In the genomic region with DNA sequence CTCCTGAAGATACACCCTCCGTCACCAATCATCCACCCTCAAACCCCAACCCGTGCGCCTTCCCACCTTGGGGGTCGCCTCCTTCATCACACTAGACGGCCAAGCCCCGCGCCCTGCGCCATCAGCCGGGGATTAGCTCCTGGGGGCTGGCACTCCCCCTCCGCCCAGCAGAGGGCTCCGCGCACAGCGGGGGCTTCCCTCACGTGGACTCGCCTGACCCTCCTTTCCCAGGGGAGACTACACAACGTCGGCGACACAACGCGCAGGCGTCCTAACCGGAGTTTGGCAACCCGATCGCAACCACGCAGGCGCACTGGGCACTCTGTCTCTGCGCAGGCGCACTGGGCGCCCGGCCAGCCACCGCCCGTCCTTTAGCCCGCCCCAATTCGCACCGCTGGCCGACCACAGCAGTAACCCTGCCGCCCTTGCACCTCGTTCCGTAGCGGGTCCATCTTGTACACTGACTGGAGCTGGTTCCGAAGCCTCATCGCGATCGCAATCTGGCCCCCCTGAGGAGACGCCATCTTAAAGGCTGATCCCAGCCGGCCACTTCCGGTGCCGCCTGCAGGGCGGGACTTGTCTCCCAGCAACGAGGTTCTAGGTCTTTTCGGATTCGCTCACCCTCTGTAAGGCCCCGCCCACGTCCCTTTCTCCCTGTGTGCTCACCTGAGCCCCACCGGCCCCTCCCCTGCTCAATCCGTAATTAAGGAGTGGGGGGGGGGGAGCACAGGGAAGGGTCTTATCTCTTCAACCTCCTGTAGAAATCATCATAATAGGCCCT, we compare ENCODE assay signal across 1 cellular context.
TF ChIP-seq lines count a peak whose summit lies in the region.

A gene (minus strand): TSS at position 551 of the 781 bp plus-strand sequence. CDS start 27 bp downstream, at position 524.

TF ChIP-seq in K562, 482 proteins besides CTCF, POLR2A, EP300 and RAD21 (continued from another document and continues in another):
- TF ChIP-seq, protein P1, sequence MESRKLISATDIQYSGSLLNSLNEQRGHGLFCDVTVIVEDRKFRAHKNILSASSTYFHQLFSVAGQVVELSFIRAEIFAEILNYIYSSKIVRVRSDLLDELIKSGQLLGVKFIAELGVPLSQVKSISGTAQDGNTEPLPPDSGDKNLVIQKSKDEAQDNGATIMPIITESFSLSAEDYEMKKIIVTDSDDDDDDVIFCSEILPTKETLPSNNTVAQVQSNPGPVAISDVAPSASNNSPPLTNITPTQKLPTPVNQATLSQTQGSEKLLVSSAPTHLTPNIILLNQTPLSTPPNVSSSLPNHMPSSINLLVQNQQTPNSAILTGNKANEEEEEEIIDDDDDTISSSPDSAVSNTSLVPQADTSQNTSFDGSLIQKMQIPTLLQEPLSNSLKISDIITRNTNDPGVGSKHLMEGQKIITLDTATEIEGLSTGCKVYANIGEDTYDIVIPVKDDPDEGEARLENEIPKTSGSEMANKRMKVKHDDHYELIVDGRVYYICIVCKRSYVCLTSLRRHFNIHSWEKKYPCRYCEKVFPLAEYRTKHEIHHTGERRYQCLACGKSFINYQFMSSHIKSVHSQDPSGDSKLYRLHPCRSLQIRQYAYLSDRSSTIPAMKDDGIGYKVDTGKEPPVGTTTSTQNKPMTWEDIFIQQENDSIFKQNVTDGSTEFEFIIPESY (CRISPR knock-in tag; IDR thresholded peaks at IDR 0.05) = no peak
- TF ChIP-seq BRF1 (IDR thresholded peaks at IDR 0.05; ENCODE audit: borderline replicate concordance, extremely low read depth, insufficient read length) (no peak), ZBTB1 (CRISPR knock-in tag; IDR thresholded peaks at IDR 0.05; ENCODE audit: borderline replicate concordance, low read depth) (peak; percentile 17; the same call in 1 of the 2 replicates), KDM5B (IDR thresholded peaks at IDR 0.05; ENCODE audit: insufficient replicate concordance, low read depth, low read length) (peak; percentile 59), ZNF253 (CRISPR knock-in tag; conservative IDR thresholded peaks at IDR 0.05) (no peak), SIX5 (IDR thresholded peaks at IDR 0.05; ENCODE audit: borderline replicate concordance in 1 of 2, insufficient read depth in 1 of 2, low read depth in 1 of 2, low read length in 2 of 2) (no peak), RAD51 (IDR thresholded peaks at IDR 0.05; ENCODE audit: borderline replicate concordance, low read depth) (no peak; the same call in 1 of the 2 replicates), GATA2 (CRISPR knock-in tag; IDR thresholded peaks at IDR 0.05) (peak; percentile 96), HDAC1 (IDR thresholded peaks at IDR 0.05) (peak in 1 of 2 experiments; percentile 89; a peak in 2 of 4 replicates), RHOXF2B (CRISPR knock-in tag; conservative IDR thresholded peaks at IDR 0.05) (no peak), DIDO1 (tag; IDR thresholded peaks at IDR 0.05; ENCODE audit: low read depth) (no peak), NCOA1 (IDR thresholded peaks at IDR 0.05; ENCODE audit: low read depth) (no peak), XRCC4 (IDR thresholded peaks at IDR 0.05; ENCODE audit: extremely low read depth, insufficient read depth, insufficient read length) (no peak), TAF9B (IDR thresholded peaks at IDR 0.05; ENCODE audit: partially characterized antibody) (peak; percentile 79), RBM15 (IDR thresholded peaks at IDR 0.05; ENCODE audit: insufficient read depth, low read length) (no peak), SUPT5H (IDR thresholded peaks at IDR 0.05) (peak; percentile 77), TOE1 (IDR thresholded peaks at IDR 0.05; ENCODE audit: borderline replicate concordance) (peak; percentile 57; the same call in 1 of the 2 replicates), TOE1 (CRISPR knock-in tag; IDR thresholded peaks at IDR 0.05; ENCODE audit: borderline replicate concordance, low read depth) (no peak; the same call in 1 of the 2 replicates), LCOR (CRISPR knock-in tag; IDR thresholded peaks at IDR 0.05) (peak; percentile 80), RB1 (IDR thresholded peaks at IDR 0.05; ENCODE audit: low read depth) (peak; percentile 19; the same call in 1 of the 2 replicates), ZNF764 (CRISPR knock-in tag; IDR thresholded peaks at IDR 0.05; ENCODE audit: low read depth) (0 out of 2 replicates have a peak, but pooled peaks have one; percentile 14), SMARCE1 (IDR thresholded peaks at IDR 0.05) (no peak), PCBP1 (IDR thresholded peaks at IDR 0.05; ENCODE audit: low read depth, low read length, poor library complexity, severe bottlenecking) (peak; percentile 92), NCOA6 (IDR thresholded peaks at IDR 0.05) (no peak), PHF21A (IDR thresholded peaks at IDR 0.05; ENCODE audit: borderline replicate concordance, low read depth) (peak; percentile 13; the same call in 1 of the 2 replicates), ZNF695 (CRISPR knock-in tag; IDR thresholded peaks at IDR 0.05) (peak; percentile 30; the same call in 1 of the 2 replicates), MBD2 (IDR thresholded peaks at IDR 0.05; ENCODE audit: borderline replicate concordance, low read depth) (peak; percentile 48; the same call in 1 of the 2 replicates), OTX1 (CRISPR knock-in tag; IDR thresholded peaks at IDR 0.05) (peak; percentile 65; the same call in 1 of the 2 replicates)
- TF ChIP-seq, protein P2, sequence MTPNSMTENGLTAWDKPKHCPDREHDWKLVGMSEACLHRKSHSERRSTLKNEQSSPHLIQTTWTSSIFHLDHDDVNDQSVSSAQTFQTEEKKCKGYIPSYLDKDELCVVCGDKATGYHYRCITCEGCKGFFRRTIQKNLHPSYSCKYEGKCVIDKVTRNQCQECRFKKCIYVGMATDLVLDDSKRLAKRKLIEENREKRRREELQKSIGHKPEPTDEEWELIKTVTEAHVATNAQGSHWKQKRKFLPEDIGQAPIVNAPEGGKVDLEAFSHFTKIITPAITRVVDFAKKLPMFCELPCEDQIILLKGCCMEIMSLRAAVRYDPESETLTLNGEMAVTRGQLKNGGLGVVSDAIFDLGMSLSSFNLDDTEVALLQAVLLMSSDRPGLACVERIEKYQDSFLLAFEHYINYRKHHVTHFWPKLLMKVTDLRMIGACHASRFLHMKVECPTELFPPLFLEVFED (CRISPR knock-in tag; conservative IDR thresholded peaks at IDR 0.05) = peak; percentile 72; the same call in 1 of the 2 replicates
- TF ChIP-seq, protein P3, sequence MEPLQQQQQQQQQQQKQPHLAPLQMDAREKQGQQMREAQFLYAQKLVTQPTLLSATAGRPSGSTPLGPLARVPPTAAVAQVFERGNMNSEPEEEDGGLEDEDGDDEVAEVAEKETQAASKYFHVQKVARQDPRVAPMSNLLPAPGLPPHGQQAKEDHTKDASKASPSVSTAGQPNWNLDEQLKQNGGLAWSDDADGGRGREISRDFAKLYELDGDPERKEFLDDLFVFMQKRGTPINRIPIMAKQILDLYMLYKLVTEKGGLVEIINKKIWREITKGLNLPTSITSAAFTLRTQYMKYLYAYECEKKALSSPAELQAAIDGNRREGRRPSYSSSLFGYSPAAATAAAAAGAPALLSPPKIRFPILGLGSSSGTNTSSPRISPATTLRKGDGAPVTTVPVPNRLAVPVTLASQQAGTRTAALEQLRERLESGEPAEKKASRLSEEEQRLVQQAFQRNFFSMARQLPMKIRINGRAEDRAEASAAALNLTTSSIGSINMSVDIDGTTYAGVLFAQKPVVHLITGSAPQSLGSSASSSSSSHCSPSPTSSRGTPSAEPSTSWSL (CRISPR knock-in tag; IDR thresholded peaks at IDR 0.05; ENCODE audit: borderline replicate concordance) = peak; percentile 88; the same call in 1 of the 2 replicates
- TF ChIP-seq, protein P4, sequence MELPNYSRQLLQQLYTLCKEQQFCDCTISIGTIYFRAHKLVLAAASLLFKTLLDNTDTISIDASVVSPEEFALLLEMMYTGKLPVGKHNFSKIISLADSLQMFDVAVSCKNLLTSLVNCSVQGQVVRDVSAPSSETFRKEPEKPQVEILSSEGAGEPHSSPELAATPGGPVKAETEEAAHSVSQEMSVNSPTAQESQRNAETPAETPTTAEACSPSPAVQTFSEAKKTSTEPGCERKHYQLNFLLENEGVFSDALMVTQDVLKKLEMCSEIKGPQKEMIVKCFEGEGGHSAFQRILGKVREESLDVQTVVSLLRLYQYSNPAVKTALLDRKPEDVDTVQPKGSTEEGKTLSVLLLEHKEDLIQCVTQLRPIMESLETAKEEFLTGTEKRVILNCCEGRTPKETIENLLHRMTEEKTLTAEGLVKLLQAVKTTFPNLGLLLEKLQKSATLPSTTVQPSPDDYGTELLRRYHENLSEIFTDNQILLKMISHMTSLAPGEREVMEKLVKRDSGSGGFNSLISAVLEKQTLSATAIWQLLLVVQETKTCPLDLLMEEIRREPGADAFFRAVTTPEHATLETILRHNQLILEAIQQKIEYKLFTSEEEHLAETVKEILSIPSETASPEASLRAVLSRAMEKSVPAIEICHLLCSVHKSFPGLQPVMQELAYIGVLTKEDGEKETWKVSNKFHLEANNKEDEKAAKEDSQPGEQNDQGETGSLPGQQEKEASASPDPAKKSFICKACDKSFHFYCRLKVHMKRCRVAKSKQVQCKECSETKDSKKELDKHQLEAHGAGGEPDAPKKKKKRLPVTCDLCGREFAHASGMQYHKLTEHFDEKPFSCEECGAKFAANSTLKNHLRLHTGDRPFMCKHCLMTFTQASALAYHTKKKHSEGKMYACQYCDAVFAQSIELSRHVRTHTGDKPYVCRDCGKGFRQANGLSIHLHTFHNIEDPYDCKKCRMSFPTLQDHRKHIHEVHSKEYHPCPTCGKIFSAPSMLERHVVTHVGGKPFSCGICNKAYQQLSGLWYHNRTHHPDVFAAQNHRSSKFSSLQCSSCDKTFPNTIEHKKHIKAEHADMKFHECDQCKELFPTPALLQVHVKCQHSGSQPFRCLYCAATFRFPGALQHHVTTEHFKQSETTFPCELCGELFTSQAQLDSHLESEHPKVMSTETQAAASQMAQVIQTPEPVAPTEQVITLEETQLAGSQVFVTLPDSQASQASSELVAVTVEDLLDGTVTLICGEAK (IDR thresholded peaks at IDR 0.05) = peak; percentile 90
- TF ChIP-seq, protein P4 (CRISPR knock-in tag; IDR thresholded peaks at IDR 0.05) = no peak
- TF ChIP-seq, protein P5, sequence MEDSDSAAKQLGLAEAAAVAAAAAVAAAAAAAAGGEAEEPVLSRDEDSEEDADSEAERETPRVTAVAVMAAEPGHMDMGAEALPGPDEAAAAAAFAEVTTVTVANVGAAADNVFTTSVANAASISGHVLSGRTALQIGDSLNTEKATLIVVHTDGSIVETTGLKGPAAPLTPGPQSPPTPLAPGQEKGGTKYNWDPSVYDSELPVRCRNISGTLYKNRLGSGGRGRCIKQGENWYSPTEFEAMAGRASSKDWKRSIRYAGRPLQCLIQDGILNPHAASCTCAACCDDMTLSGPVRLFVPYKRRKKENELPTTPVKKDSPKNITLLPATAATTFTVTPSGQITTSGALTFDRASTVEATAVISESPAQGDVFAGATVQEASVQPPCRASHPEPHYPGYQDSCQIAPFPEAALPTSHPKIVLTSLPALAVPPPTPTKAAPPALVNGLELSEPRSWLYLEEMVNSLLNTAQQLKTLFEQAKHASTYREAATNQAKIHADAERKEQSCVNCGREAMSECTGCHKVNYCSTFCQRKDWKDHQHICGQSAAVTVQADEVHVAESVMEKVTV (CRISPR knock-in tag; IDR thresholded peaks at IDR 0.05) = no peak
- TF ChIP-seq, protein P6, sequence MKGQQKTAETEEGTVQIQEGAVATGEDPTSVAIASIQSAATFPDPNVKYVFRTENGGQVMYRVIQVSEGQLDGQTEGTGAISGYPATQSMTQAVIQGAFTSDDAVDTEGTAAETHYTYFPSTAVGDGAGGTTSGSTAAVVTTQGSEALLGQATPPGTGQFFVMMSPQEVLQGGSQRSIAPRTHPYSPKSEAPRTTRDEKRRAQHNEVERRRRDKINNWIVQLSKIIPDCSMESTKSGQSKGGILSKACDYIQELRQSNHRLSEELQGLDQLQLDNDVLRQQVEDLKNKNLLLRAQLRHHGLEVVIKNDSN (CRISPR knock-in tag; IDR thresholded peaks at IDR 0.05) = peak; percentile 90
- TF ChIP-seq, protein P7, sequence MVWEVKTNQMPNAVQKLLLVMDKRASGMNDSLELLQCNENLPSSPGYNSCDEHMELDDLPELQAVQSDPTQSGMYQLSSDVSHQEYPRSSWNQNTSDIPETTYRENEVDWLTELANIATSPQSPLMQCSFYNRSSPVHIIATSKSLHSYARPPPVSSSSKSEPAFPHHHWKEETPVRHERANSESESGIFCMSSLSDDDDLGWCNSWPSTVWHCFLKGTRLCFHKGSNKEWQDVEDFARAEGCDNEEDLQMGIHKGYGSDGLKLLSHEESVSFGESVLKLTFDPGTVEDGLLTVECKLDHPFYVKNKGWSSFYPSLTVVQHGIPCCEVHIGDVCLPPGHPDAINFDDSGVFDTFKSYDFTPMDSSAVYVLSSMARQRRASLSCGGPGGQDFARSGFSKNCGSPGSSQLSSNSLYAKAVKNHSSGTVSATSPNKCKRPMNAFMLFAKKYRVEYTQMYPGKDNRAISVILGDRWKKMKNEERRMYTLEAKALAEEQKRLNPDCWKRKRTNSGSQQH (CRISPR knock-in tag; IDR thresholded peaks at IDR 0.05) = peak; percentile 23; the same call in 1 of the 2 replicates
- TF ChIP-seq, protein P8, sequence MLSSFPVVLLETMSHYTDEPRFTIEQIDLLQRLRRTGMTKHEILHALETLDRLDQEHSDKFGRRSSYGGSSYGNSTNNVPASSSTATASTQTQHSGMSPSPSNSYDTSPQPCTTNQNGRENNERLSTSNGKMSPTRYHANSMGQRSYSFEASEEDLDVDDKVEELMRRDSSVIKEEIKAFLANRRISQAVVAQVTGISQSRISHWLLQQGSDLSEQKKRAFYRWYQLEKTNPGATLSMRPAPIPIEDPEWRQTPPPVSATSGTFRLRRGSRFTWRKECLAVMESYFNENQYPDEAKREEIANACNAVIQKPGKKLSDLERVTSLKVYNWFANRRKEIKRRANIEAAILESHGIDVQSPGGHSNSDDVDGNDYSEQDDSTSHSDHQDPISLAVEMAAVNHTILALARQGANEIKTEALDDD (IDR thresholded peaks at IDR 0.05) = peak; percentile 4; the same call in 1 of the 2 replicates
